ENCODE assay signal across 7 cellular contexts in the genomic region with DNA sequence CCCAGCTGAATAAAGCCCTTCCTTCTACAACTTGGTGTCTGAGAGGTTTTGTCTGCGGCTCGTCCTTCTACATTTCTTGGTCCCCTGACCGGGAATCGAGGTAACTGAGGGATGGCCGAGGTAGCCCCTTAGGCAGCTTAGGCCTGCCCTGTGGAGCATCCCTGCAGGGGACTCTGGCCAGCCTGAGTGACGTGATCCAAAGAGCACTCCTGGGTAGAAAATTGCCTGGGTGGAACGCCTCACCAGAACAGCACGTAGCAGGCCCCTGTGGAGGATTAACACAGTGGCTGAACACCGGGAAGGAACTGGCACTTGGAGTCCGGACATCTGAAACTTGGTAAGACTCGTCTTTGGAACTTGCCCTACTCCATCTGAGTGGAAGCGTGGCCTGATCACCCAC.
DNase-seq lines count a peak whose midpoint lies in the region; ATAC-seq, FAIRE-seq and TF ChIP-seq lines count a peak whose summit lies in the region.
"Not testable (repeated sequence)": the region's sequence is repeated elsewhere in the genome, so short reads cannot be mapped to it uniquely, and the experiment has no call there.

No MANE protein-coding gene starts in this region.

- ATAC-seq in left lobe of liver: peak; percentile 91
- ATAC-seq in pancreas: peak in 1 of 4 donors; percentile 56

- intact Hi-C loops in kidney (cut with DNase I); pancreas (cut with DNase I): not testable (repeated sequence)

- H3K4me1 Mint-ChIP-seq in nephron: not testable (repeated sequence)

- not testable (repeated sequence) for H3K36me3 Mint-ChIP-seq in nephron (ENCODE audit: low read depth)

- peak overlapping the region; percentile 93 for H3K4me2 ChIP-seq in OCI-LY3 (ENCODE audit: low read length)

- not testable (repeated sequence) for H3K27me3 Mint-ChIP-seq in nephron (ENCODE audit: low read depth)

- H3K4me3 Mint-ChIP-seq in nephron: peak overlapping the region; percentile 55 to 63 (median 55)

- peaks cover 49% of the 10 kb centered on the region for H3K4me1 ChIP-seq in OCI-LY3 (ENCODE audit: low read length)
- H3K4me1 ChIP-seq in duodenal mucosa (ENCODE audit: control insufficient read depth in 1 of 2, insufficient read depth in 2 of 2, low read length in 2 of 2); kidney (ENCODE audit: control insufficient read depth in 1 of 2, insufficient read depth in 1 of 2, low read depth in 1 of 2, low read length in 2 of 2); pancreas: not testable (repeated sequence)

- H3K9ac ChIP-seq in OCI-LY3 (ENCODE audit: low read length) (peak overlapping the region; percentile 84), kidney (ENCODE audit: low read length in 2 of 2) (peak overlapping the region; percentile 55 to 78)
- not testable (repeated sequence) for H3K9ac ChIP-seq in duodenal mucosa (ENCODE audit: low read depth in 1 of 2, low read length in 2 of 2)

- H3K4me3 ChIP-seq in GM08714 (ENCODE audit: low read length) (peak overlapping the region; percentile 27; the same call in 1 of the 2 replicates), OCI-LY3 (ENCODE audit: low read length) (peak overlapping the region; percentile 79), kidney (ENCODE audit: low read length in 2 of 2) (peak overlapping the region; percentile 70 to 89), pancreas (peak overlapping the region in 1 of 4 donors; percentile 6)
- not testable (repeated sequence) for H3K4me3 ChIP-seq in duodenal mucosa (ENCODE audit: low read depth in 1 of 2, low read length in 2 of 2)

- H3K9me3 Mint-ChIP-seq in nephron: not testable (repeated sequence)

- H4K20me1 ChIP-seq in OCI-LY3 (ENCODE audit: insufficient read depth, low read length): not testable (repeated sequence)

- WGBS in pancreas, 2 donors: 89 to 93% methylated on average over 12 of the region's 12 CpGs

- FAIRE-seq in kidney (lab: Jason Lieb, UNC); pancreas (lab: Jason Lieb, UNC): not testable (repeated sequence)

- peak overlapping the region; percentile 96 for H3K27ac ChIP-seq in OCI-LY3 (ENCODE audit: low read length)
- peak overlapping the region; percentile 6 for H3K27ac ChIP-seq in duodenal mucosa (ENCODE audit: low read depth, low read length)
- peak overlapping the region; percentile 86 to 95 for H3K27ac ChIP-seq in kidney (ENCODE audit: low read depth in 2 of 2, low read length in 2 of 2)
- peak overlapping the region in 3 of 4 donors; percentile 5 to 82 (median 58) for H3K27ac ChIP-seq in pancreas

- H3K36me3 ChIP-seq in OCI-LY3 (replicated peaks; ENCODE audit: low read depth, low read length); duodenal mucosa (ENCODE audit: control insufficient read depth in 1 of 2, insufficient read depth in 2 of 2, low read length in 2 of 2); kidney (ENCODE audit: control insufficient read depth in 1 of 2, insufficient read depth in 2 of 2, low read length in 2 of 2); pancreas: not testable (repeated sequence)

- TF ChIP-seq CTCF in OCI-LY3 (IDR thresholded peaks at IDR 0.05; ENCODE audit: low read depth, low read length); kidney (IDR thresholded peaks at IDR 0.05; ENCODE audit: borderline replicate concordance, extremely low read depth, insufficient read depth); nephron (IDR thresholded peaks at IDR 0.05; ENCODE audit: unreplicated experiment in 3 of 3); pancreas (IDR thresholded peaks at IDR 0.05): not testable (repeated sequence)

- not testable (repeated sequence) for H3K79me2 ChIP-seq in OCI-LY3 (ENCODE audit: low read length)

- not testable (repeated sequence) for H3K27me3 ChIP-seq in OCI-LY3 (ENCODE audit: low read depth, low read length); duodenal mucosa (ENCODE audit: control insufficient read depth in 1 of 2, insufficient read depth in 2 of 2, low read length in 2 of 2); pancreas

- peak overlapping the region; percentile 69 to 91 (median 87) for H3K27ac Mint-ChIP-seq in nephron

- peak overlapping the region; percentile 91 for H2AFZ ChIP-seq in OCI-LY3 (ENCODE audit: low read depth, low read length)

- DNase-seq in kidney (peak; percentile 90), left lobe of liver (ENCODE audit: low spot score) (peak; percentile 52), pancreas (peak in 1 of 6 donors; percentile 11)

- H3K9me3 ChIP-seq in OCI-LY3 (ENCODE audit: insufficient read depth, low read length); duodenal mucosa (ENCODE audit: control insufficient read depth in 1 of 2, low read length in 2 of 2); kidney (ENCODE audit: control insufficient read depth in 1 of 2, low read length in 2 of 2); pancreas: not testable (repeated sequence)

Comparison
In these comparisons a context has a peak if more than half of its experiments do, and no peak if none do; other contexts are left out.
1. H3K27ac ChIP-seq: peak in every context shown above with its lines; median percentile 96 in OCI-LY3; 90 in kidney; 58 in pancreas; 6 in duodenal mucosa.